Comparison of ENCODE assay signal across 8 cellular contexts in genomic region chr1:1347663-1348419, GRCh38. TPM values are rescaled to one million over a fixed set of nuclear protein-coding genes. Genes with fewer than 3 reads are reported as not detected.
DNase-seq lines count a peak whose midpoint lies in the region; ATAC-seq, FAIRE-seq and TF ChIP-seq lines count a peak whose summit lies in the region.

No MANE protein-coding gene starts in this region.

- no peaks in the 10 kb centered on the region for H3K36me3 ChIP-seq in adrenal gland (replicated peaks in 1 of 2)
- no peaks in the 10 kb centered on the region for H3K36me3 ChIP-seq in keratinocyte (ENCODE audit: control insufficient read depth in 2 of 2, extremely low read depth in 1 of 2, insufficient read depth in 2 of 2, low read length in 2 of 2)
- H3K36me3 ChIP-seq in suprapubic skin: no peaks in the 10 kb centered on the region

- no peak for DNase-seq in activated naive CD4-positive, alpha-beta T cell (lab: John Stamatoyannopoulos, UW)
- DNase-seq in adrenal gland (peak in 6 of 7 donors; percentile 69 to 80 (median 76)), keratinocyte (ENCODE audit: low read depth, low spot score) (no peak), suprapubic skin (ENCODE audit: low spot score in 2 of 2) (no peak)

- H3K9ac ChIP-seq in keratinocyte (ENCODE audit: control insufficient read depth, extremely low read depth, insufficient read depth, low read length): peak overlapping the region; percentile 83

- no peak for TF ChIP-seq EP300 in suprapubic skin (IDR thresholded peaks at IDR 0.05)

- WGBS in adrenal gland, 4 donors: 23 to 32% (median 28%) methylated on average over 10 to 26 of the region's 26 CpGs
- WGBS in suprapubic skin: 14% methylated on average over 9 of the region's 26 CpGs

- peaks cover 3% of the 10 kb centered on the region for H3K27me3 Mint-ChIP-seq in activated naive CD4-positive, alpha-beta T cell treated with anti-CD3 and anti-CD28 coated beads, Interleukin-2, amount 50 U/mL, for 24 hours

- no peak overlapping the region for H2AFZ ChIP-seq in keratinocyte (ENCODE audit: control insufficient read depth, low read length)

- H3K9me3 ChIP-seq in adrenal gland (replicated peaks in 1 of 3): no peaks in the 10 kb centered on the region
- no peaks in the 10 kb centered on the region for H3K9me3 ChIP-seq in keratinocyte (ENCODE audit: control insufficient read depth, low read depth, low read length)
- H3K9me3 ChIP-seq in suprapubic skin: no peaks in the 10 kb centered on the region

- H3K4me3 Mint-ChIP-seq in activated naive CD4-positive, alpha-beta T cell treated with anti-CD3 and anti-CD28 coated beads, Interleukin-2, amount 50 U/mL, for 24 hours: peak overlapping the region; percentile 78

- H3K4me2 ChIP-seq in keratinocyte (ENCODE audit: control insufficient read depth, extremely low read depth, insufficient read depth, low read depth, low read length): peak overlapping the region; percentile 94

- peaks cover 61% of the 10 kb centered on the region for H3K79me2 ChIP-seq in keratinocyte (ENCODE audit: control insufficient read depth, insufficient read depth, low read length)

- H3K36me3 Mint-ChIP-seq in activated naive CD4-positive, alpha-beta T cell treated with anti-CD3 and anti-CD28 coated beads, Interleukin-2, amount 50 U/mL, for 24 hours: no peaks in the 10 kb centered on the region

- TF ChIP-seq POLR2A in adrenal gland (IDR thresholded peaks at IDR 0.05): peak in 1 of 2 donors; percentile 76
- TF ChIP-seq POLR2A in suprapubic skin (IDR thresholded peaks at IDR 0.05): no peak

- no peaks in the 10 kb centered on the region for H3K9me1 ChIP-seq in keratinocyte (ENCODE audit: control insufficient read depth, extremely low read depth, insufficient read depth, low read length)

- dilution Hi-C loops in keratinocyte (cut with MboI; ENCODE audit: extremely low pct_ligation_motif_present, low sequenced_read_pairs): no loop called here

- peaks cover 23% of the 10 kb centered on the region for H3K4me1 Mint-ChIP-seq in activated naive CD4-positive, alpha-beta T cell treated with anti-CD3 and anti-CD28 coated beads, Interleukin-2, amount 50 U/mL, for 24 hours

- no peak overlapping the region for H3K27ac Mint-ChIP-seq in activated naive CD4-positive, alpha-beta T cell treated with anti-CD3 and anti-CD28 coated beads, Interleukin-2, amount 50 U/mL, for 24 hours

- no peaks in the 10 kb centered on the region for H4K20me1 ChIP-seq in keratinocyte (ENCODE audit: control insufficient read depth, extremely low read depth, insufficient read depth, low read length)

- peak overlapping the region; percentile 60 to 95 (median 75) for H3K27ac ChIP-seq in adrenal gland
- peak overlapping the region; percentile 60 for H3K27ac ChIP-seq in keratinocyte (ENCODE audit: control insufficient read depth, insufficient read depth, low read length)
- H3K27ac ChIP-seq in suprapubic skin: peak overlapping the region; percentile 71

- H3K27me3 ChIP-seq in adrenal gland (no peaks in the 10 kb centered on the region), keratinocyte (ENCODE audit: control insufficient read depth, extremely low read depth, insufficient read depth, low read length) (no peaks in the 10 kb centered on the region), suprapubic skin (no peaks in the 10 kb centered on the region)

- no peak for FAIRE-seq in keratinocyte (lab: Jason Lieb, UNC)

- peaks cover 42 to 43% of the 10 kb centered on the region in 2 donors for H3K4me1 ChIP-seq in adrenal gland (replicated peaks in 1 of 2)
- peaks cover 46% of the 10 kb centered on the region for H3K4me1 ChIP-seq in keratinocyte (ENCODE audit: control insufficient read depth, extremely low read depth, insufficient read depth, low read length)
- H3K4me1 ChIP-seq in suprapubic skin: peaks cover 69% of the 10 kb centered on the region

- no peak for TF ChIP-seq CTCF in adrenal gland (IDR thresholded peaks at IDR 0.05)
- TF ChIP-seq CTCF in keratinocyte (optimal IDR thresholded peaks at IDR 0.05 in 1 of 3, IDR thresholded peaks at IDR 0.05 in 1 of 3, conservative IDR thresholded peaks at IDR 0.05 in 1 of 3; ENCODE audit: extremely low read depth in 1 of 3, insufficient read depth in 2 of 3, low read length in 3 of 3): no peak
- no peak for TF ChIP-seq CTCF in suprapubic skin (IDR thresholded peaks at IDR 0.05)

- ATAC-seq in HG03280 (IDR thresholded peaks at IDR 0.05; ENCODE audit: unreplicated experiment) (no peak), GM21825 (IDR thresholded peaks at IDR 0.05; ENCODE audit: unreplicated experiment) (no peak), HG03039 (IDR thresholded peaks at IDR 0.05; ENCODE audit: unreplicated experiment) (no peak)

- H3K4me3 ChIP-seq in adrenal gland (peak overlapping the region in 3 of 4 donors; percentile 47 to 98 (median 50)), keratinocyte (ENCODE audit: control insufficient read depth in 2 of 3, extremely low read depth in 1 of 3, insufficient read depth in 2 of 3, low read depth in 1 of 3, low read length in 3 of 3) (peak overlapping the region; percentile 72 to 95 (median 85)), suprapubic skin (peak overlapping the region; percentile 81)

- intact Hi-C loops in adrenal gland (cut with DNase I): no loop called here

- no peaks in the 10 kb centered on the region for H3K9me3 Mint-ChIP-seq in activated naive CD4-positive, alpha-beta T cell treated with anti-CD3 and anti-CD28 coated beads, Interleukin-2, amount 50 U/mL, for 24 hours

RNA-seq across cellular contexts. Expression of gene DVL1, which starts 1.4 kb away (rescaled TPM):
- total RNA-seq in adrenal gland: 100 to 1,000 TPM in 3 of 8 donors, 10 to 100 TPM in 5; 61.0 to 137 (median 89.2) TPM
- 100 to 1,000 TPM in 2 of 3 donors, 1 to 10 TPM in 1; 4.0 to 279 (median 144) TPM for polyA plus RNA-seq in adrenal gland
- 28.1 to 68.6 TPM (median 31.6 TPM) in 3 replicates for polyA plus RNA-seq in keratinocyte
- polyA plus RNA-seq in keratinocyte (2011; ENCODE audit: low read depth): 55.8 TPM
- polyA plus RNA-seq in keratinocyte (2011; cell fraction: cytosol; rRNA removed): 11.1 and 34.0 TPM in 2 replicates
- polyA plus RNA-seq in keratinocyte (2011; cell fraction: nucleus; rRNA removed): 84.0 and 105 TPM in 2 replicates
- 52.2 and 66.2 TPM in 2 replicates for polyA plus RNA-seq in keratinocyte (2012; ENCODE audit: low replicate concordance)
- 26.4 to 34.3 TPM (median 33.9 TPM) in 3 replicates for polyA minus RNA-seq in keratinocyte
- polyA minus RNA-seq in keratinocyte (2011; cell fraction: cytosol; rRNA and poly(A)+ RNA removed): 74.2 TPM
- 39.9 and 69.1 TPM in 2 replicates for polyA minus RNA-seq in keratinocyte (2011; cell fraction: nucleus; rRNA and poly(A)+ RNA removed)
- 100 to 1,000 TPM in 3 of 4 donors, 10 to 100 TPM in 1; 99.4 to 151 (median 106) TPM for total RNA-seq in suprapubic skin

RNA-seq across cellular contexts. Expression of gene MXRA8, which starts 10.5 kb away (rescaled TPM):
- total RNA-seq in adrenal gland (100 to 1,000 TPM in 1 of 8 donors, 10 to 100 TPM in 7; 17.5 to 104 (median 38.6) TPM), suprapubic skin (10 to 100 TPM; 18.6 to 43.5 (median 21.9) TPM)
- polyA plus RNA-seq in adrenal gland (10 to 100 TPM in 2 of 3 donors, 1 to 10 TPM in 1; 8.4 to 90.3 (median 70.8) TPM), keratinocyte (0.05 to 0.14 TPM in 2 of 3 replicates, not detected in the other)
- polyA plus RNA-seq in keratinocyte (2011; ENCODE audit: low read depth): not detected
- 0.08 and 0.09 TPM in 2 replicates for polyA plus RNA-seq in keratinocyte (2011; cell fraction: cytosol; rRNA removed)
- polyA plus RNA-seq in keratinocyte (2011; cell fraction: nucleus; rRNA removed): 0.20 and 0.28 TPM in 2 replicates
- polyA plus RNA-seq in keratinocyte (2012; ENCODE audit: low replicate concordance): 0.42 and 1.9 TPM in 2 replicates
- 1.5 TPM in 1 of 3 replicates, not detected in the others for polyA minus RNA-seq in keratinocyte
- polyA minus RNA-seq in keratinocyte (2011; cell fraction: cytosol; rRNA and poly(A)+ RNA removed): not detected
- polyA minus RNA-seq in keratinocyte (2011; cell fraction: nucleus; rRNA and poly(A)+ RNA removed): not detected in 2 replicates

RNA-seq across cellular contexts. Expression of gene TAS1R3, which starts 16.8 kb away (rescaled TPM):
- under 1 TPM; 0.25 to 0.86 (median 0.58) TPM for total RNA-seq in adrenal gland
- under 1 TPM; 0.05 to 0.72 (median 0.61) TPM for polyA plus RNA-seq in adrenal gland
- 0.01 to 0.08 TPM (median 0.04 TPM) in 3 replicates for polyA plus RNA-seq in keratinocyte
- polyA plus RNA-seq in keratinocyte (2011; ENCODE audit: low read depth): 0.07 TPM
- 0.02 and 0.03 TPM in 2 replicates for polyA plus RNA-seq in keratinocyte (2011; cell fraction: cytosol; rRNA removed)
- 0.09 and 0.20 TPM in 2 replicates for polyA plus RNA-seq in keratinocyte (2011; cell fraction: nucleus; rRNA removed)
- 0.14 and 0.27 TPM in 2 replicates for polyA plus RNA-seq in keratinocyte (2012; ENCODE audit: low replicate concordance)
- polyA minus RNA-seq in keratinocyte: 0.03 TPM in 1 of 3 replicates, not detected in the others
- polyA minus RNA-seq in keratinocyte (2011; cell fraction: cytosol; rRNA and poly(A)+ RNA removed): not detected
- polyA minus RNA-seq in keratinocyte (2011; cell fraction: nucleus; rRNA and poly(A)+ RNA removed): 0.11 and 0.23 TPM in 2 replicates
- total RNA-seq in suprapubic skin: 1 to 10 TPM in 1 of 4 donors, under 1 TPM in 3; 0.56 to 1.8 (median 0.82) TPM

RNA-seq across cellular contexts. Expression of gene CPTP, which starts 23.2 kb away (rescaled TPM):
- total RNA-seq in adrenal gland (10 to 100 TPM; 21.2 to 53.0 (median 31.1) TPM), suprapubic skin (10 to 100 TPM; 32.5 to 60.4 (median 54.3) TPM)
- polyA plus RNA-seq in adrenal gland (10 to 100 TPM in 2 of 3 donors, 1 to 10 TPM in 1; 2.9 to 45.8 (median 27.5) TPM), keratinocyte (5.8 to 14.0 TPM (median 11.8 TPM) in 3 replicates)
- polyA plus RNA-seq in keratinocyte (2011; ENCODE audit: low read depth): 4.4 TPM
- 9.4 and 26.1 TPM in 2 replicates for polyA plus RNA-seq in keratinocyte (2011; cell fraction: cytosol; rRNA removed)
- 8.9 and 14.9 TPM in 2 replicates for polyA plus RNA-seq in keratinocyte (2011; cell fraction: nucleus; rRNA removed)
- polyA plus RNA-seq in keratinocyte (2012; ENCODE audit: low replicate concordance): 20.3 and 26.7 TPM in 2 replicates
- polyA minus RNA-seq in keratinocyte: 3.9 to 12.4 TPM (median 7.6 TPM) in 3 replicates
- 65.6 TPM for polyA minus RNA-seq in keratinocyte (2011; cell fraction: cytosol; rRNA and poly(A)+ RNA removed)
- 11.9 and 14.7 TPM in 2 replicates for polyA minus RNA-seq in keratinocyte (2011; cell fraction: nucleus; rRNA and poly(A)+ RNA removed)

RNA-seq across cellular contexts. Expression of gene INTS11, which starts 23.4 kb away (rescaled TPM):
- total RNA-seq in adrenal gland (100 to 1,000 TPM in 2 of 8 donors, 10 to 100 TPM in 6; 53.0 to 129 (median 79.1) TPM), suprapubic skin (100 to 1,000 TPM; 105 to 242 (median 151) TPM)
- polyA plus RNA-seq in adrenal gland (100 to 1,000 TPM in 2 of 3 donors, 10 to 100 TPM in 1; 87.7 to 601 (median 316) TPM), keratinocyte (70.4 to 89.8 TPM (median 76.9 TPM) in 3 replicates)
- polyA plus RNA-seq in keratinocyte (2011; ENCODE audit: low read depth): 33.3 TPM
- 53.8 and 70.3 TPM in 2 replicates for polyA plus RNA-seq in keratinocyte (2011; cell fraction: cytosol; rRNA removed)
- polyA plus RNA-seq in keratinocyte (2011; cell fraction: nucleus; rRNA removed): 165 and 204 TPM in 2 replicates
- 69.7 and 83.9 TPM in 2 replicates for polyA plus RNA-seq in keratinocyte (2012; ENCODE audit: low replicate concordance)
- 73.3 to 216 TPM (median 94.2 TPM) in 3 replicates for polyA minus RNA-seq in keratinocyte
- 63.5 TPM for polyA minus RNA-seq in keratinocyte (2011; cell fraction: cytosol; rRNA and poly(A)+ RNA removed)
- 66.9 and 70.7 TPM in 2 replicates for polyA minus RNA-seq in keratinocyte (2011; cell fraction: nucleus; rRNA and poly(A)+ RNA removed)

Comparison
In these comparisons a context has a peak if more than half of its experiments do, and no peak if none do; other contexts are left out.
1. DNase-seq: peak in adrenal gland (6 of 7); none in activated naive CD4-positive, alpha-beta T cell (0 of 4), keratinocyte (single experiment) and suprapubic skin (0 of 2).
2. Peak in every context shown above with its lines, with median percentiles within 50 percentile points of each other: H3K27ac ChIP-seq and H3K4me3 ChIP-seq.